23 cellular contexts compared by ENCODE assay signal in genomic region chr22:48495751-48496080, GRCh38.
"Had no signal": no experiment of that assay in that cellular context is flagged by ENCODE, and none has a peak within 500 bp of the region (broad histone marks: within the 10 kb centered on the region; RNA-seq: fewer than 3 reads in every experiment).

No MANE protein-coding gene starts in this region.

- DNase-seq: activated B cell treated with CpG ODN at 0.5 μM for 24 hours; activated CD4-positive, alpha-beta memory T cell treated with anti-CD3 and anti-CD28 coated beads for 36 hours; activated CD4-positive, alpha-beta T cell treated with anti-CD3 and anti-CD28 coated beads for 1 hour; activated CD4-positive, alpha-beta T cell treated with anti-CD3 and anti-CD28 coated beads, Interleukin-2, amount 10 ng/mL, durations not matched to agents 24 days and 14 days; activated gamma-delta T cell treated with Interleukin-2 at 50 U/mL for 16 hours; activated T-cell treated with anti-CD3 and anti-CD28 coated beads, Interleukin-2, amount 50 U/mL, for 72 hours; body of pancreas; central memory CD4-positive, alpha-beta T cell; Kasumi-1; KBM-7; NCI-H1105 treated with DMSO at 0.1 percent for 48 hours; NCI-H1436 treated with DMSO at 0.1 percent for 48 hours; NCI-H187; NCI-H2081; NCI-H510A treated with DMSO at 0.1 percent for 48 hours; NCI-H69; PC-3; SIG-M5; T-helper 17 cell; T-helper 9 cell had no signal

- H3K4me3 ChIP-seq: ascending aorta, body of pancreas had no signal

- H3K4me1 ChIP-seq: ascending aorta had no signal

- H3K9me3 ChIP-seq: ascending aorta, body of pancreas had no signal

- H3K27ac ChIP-seq: ascending aorta, body of pancreas had no signal

- H3K9me3 Mint-ChIP-seq: activated B cell treated with CpG ODN at 0.5 μM for 24 hours; activated CD4-positive, alpha-beta memory T cell treated with anti-CD3 and anti-CD28 coated beads for 36 hours; activated CD4-positive, alpha-beta T cell treated with anti-CD3 and anti-CD28 coated beads, Interleukin-2, amount 10 ng/mL, durations not matched to agents 24 days and 14 days; activated naive CD4-positive, alpha-beta T cell treated with anti-CD3 and anti-CD28 coated beads, Interleukin-2, amount 50 U/mL, for 24 hours; activated T-cell treated with anti-CD3 and anti-CD28 coated beads, Interleukin-2, amount 50 U/mL, for 72 hours; activated T-helper 2 cell treated with anti-CD3 and anti-CD28 coated beads, Interferon-gamma antibody, Interleukin-2, Interleukin-4, amounts not matched to agents 10 μg/mL and 5 μg/mL and 100 μg/mL, durations not matched to agents 14 hours and 24 hours and 36 hours had no signal

- H3K4me3 Mint-ChIP-seq: activated B cell treated with CpG ODN at 0.5 μM for 24 hours; activated CD4-positive, alpha-beta memory T cell treated with anti-CD3 and anti-CD28 coated beads for 36 hours; activated CD4-positive, alpha-beta T cell treated with anti-CD3 and anti-CD28 coated beads, Interleukin-2, amount 10 ng/mL, durations not matched to agents 24 days and 14 days; activated naive CD4-positive, alpha-beta T cell treated with anti-CD3 and anti-CD28 coated beads, Interleukin-2, amount 50 U/mL, for 24 hours; activated T-cell treated with anti-CD3 and anti-CD28 coated beads, Interleukin-2, amount 50 U/mL, for 72 hours; T-helper 17 cell had no signal

- ATAC-seq: activated T-cell treated with anti-CD3 and anti-CD28 coated beads, Interleukin-2, amount 50 U/mL, for 72 hours; body of pancreas; PC-3; T-helper 17 cell had no signal

- H3K4me1 Mint-ChIP-seq: activated CD4-positive, alpha-beta T cell treated with anti-CD3 and anti-CD28 coated beads, Interleukin-2, amount 10 ng/mL, durations not matched to agents 24 days and 14 days; activated naive CD4-positive, alpha-beta T cell treated with anti-CD3 and anti-CD28 coated beads, Interleukin-2, amount 50 U/mL, for 24 hours had no signal

- H3K27me3 ChIP-seq: ascending aorta, body of pancreas had no signal

- H3K36me3 Mint-ChIP-seq: activated CD4-positive, alpha-beta memory T cell treated with anti-CD3 and anti-CD28 coated beads for 36 hours; activated naive CD4-positive, alpha-beta T cell treated with anti-CD3 and anti-CD28 coated beads, Interleukin-2, amount 50 U/mL, for 24 hours had no signal

- H3K27ac Mint-ChIP-seq: activated B cell treated with CpG ODN at 0.5 μM for 24 hours; activated CD4-positive, alpha-beta memory T cell treated with anti-CD3 and anti-CD28 coated beads for 36 hours; activated CD4-positive, alpha-beta T cell treated with anti-CD3 and anti-CD28 coated beads, Interleukin-2, amount 10 ng/mL, durations not matched to agents 24 days and 14 days; activated naive CD4-positive, alpha-beta T cell treated with anti-CD3 and anti-CD28 coated beads, Interleukin-2, amount 50 U/mL, for 24 hours; activated T-cell treated with anti-CD3 and anti-CD28 coated beads, Interleukin-2, amount 50 U/mL, for 72 hours; activated T-helper 2 cell treated with anti-CD3 and anti-CD28 coated beads, Interferon-gamma antibody, Interleukin-2, Interleukin-4, amounts not matched to agents 10 μg/mL and 5 μg/mL and 100 μg/mL, durations not matched to agents 14 hours and 24 hours and 36 hours; T-helper 17 cell had no signal

- H3K36me3 ChIP-seq: ascending aorta had no signal
